ENCODE assay signal across 7 cellular contexts in the genomic region with DNA sequence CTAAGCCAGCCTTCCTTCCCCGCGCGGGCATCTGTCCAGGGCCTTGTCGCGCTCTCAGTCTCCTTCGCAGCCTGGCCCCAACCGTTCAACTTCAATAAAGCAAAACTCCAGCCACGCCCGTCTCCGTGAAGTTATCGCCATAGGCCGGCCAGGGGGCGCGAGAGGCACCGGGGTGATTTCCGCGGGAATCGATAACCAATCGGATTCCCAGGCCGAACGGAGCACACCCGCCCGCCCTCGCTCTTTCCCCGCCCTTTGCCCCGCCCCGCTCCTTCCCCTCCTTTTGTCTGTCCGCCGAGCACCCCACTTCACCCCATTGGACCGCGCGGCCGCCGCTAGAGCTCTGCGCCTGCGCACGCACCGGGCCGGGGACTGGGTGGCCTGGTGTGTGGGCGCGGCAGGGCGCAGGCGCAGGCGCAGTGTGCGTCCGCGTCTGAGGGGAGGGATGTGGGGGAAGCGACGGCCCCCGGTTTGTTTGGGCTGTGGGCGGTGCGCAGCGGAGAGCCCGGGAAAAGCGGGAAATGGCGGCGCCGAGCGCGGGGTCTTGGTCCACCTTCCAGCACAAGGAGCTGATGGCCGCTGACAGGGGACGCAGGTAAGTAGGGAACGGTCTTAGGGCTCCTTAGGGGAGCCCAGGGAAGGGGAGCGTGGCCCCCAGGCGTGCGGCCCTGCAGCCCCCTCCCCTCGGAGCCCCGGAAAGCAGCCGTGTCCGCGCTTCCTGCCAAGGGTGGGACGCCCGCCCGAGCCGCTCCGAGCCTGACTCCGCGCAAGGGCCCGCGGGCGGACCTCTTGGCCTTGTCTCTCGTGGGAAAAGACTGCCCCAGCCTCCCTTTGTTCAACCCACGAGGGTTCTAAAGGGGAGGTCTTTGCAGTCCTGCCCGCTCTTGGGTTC. TPM values are rescaled to one million over a fixed set of nuclear protein-coding genes. Genes with fewer than 3 reads are reported as not detected.
DNase-seq lines count a peak whose midpoint lies in the region; ATAC-seq and TF ChIP-seq lines count a peak whose summit lies in the region.

Gene CASP2, plus strand, starts transcription at position 417 of the 892 bp plus-strand sequence. Its CDS starts 105 bp downstream, at position 522.

- peak; percentile 84 for ATAC-seq in GM18517 (IDR thresholded peaks at IDR 0.05; ENCODE audit: unreplicated experiment)
- ATAC-seq in HG03039 (IDR thresholded peaks at IDR 0.05; ENCODE audit: unreplicated experiment), result peak; percentile 89

- H3K9me2 ChIP-seq in hepatocyte (replicated peaks; ENCODE audit: insufficient read depth), result no peaks in the 10 kb centered on the region

- DNase-seq in NCI-H2081 (lab: John Stamatoyannopoulos, UW) (peak; percentile 97), T-helper 9 cell (peak; percentile 99), astrocyte of the hippocampus (ENCODE audit: low read depth, low spot score) (peak; percentile 99), hepatocyte (ENCODE audit: low spot score) (peak; percentile 99), retina (peak; percentile 98)

- H4K20me1 ChIP-seq in hepatocyte (ENCODE audit: insufficient read depth, poor library complexity, severe bottlenecking), result peaks cover 8% of the 10 kb centered on the region

- H3K9me3 ChIP-seq in hepatocyte (ENCODE audit: low read depth), result no peaks in the 10 kb centered on the region

- peak within 1 kb of the TSS; percentile 90 for H3K4me3 ChIP-seq in hepatocyte

- no peaks in the 10 kb centered on the region for H3K27me3 ChIP-seq in hepatocyte

- H3K4me1 ChIP-seq in hepatocyte (ENCODE audit: insufficient read depth), result peaks cover 26% of the 10 kb centered on the region

- peak; percentile 36 for TF ChIP-seq CTCF in hepatocyte (IDR thresholded peaks at IDR 0.05; ENCODE audit: poor library complexity)

- peak within 1 kb of the TSS; percentile 87 for H3K27ac ChIP-seq in hepatocyte

- H3K4me2 ChIP-seq in hepatocyte, result peak within 1 kb of the TSS; percentile 88

- peaks cover 43% of the 10 kb centered on the region for H3K79me2 ChIP-seq in hepatocyte

- no peaks in the 10 kb centered on the region for H3K36me3 ChIP-seq in hepatocyte (replicated peaks; ENCODE audit: insufficient read depth, low read depth)

- H2AFZ ChIP-seq in hepatocyte, result peak within 1 kb of the TSS; percentile 76

- WGBS in hepatocyte (ENCODE audit: low lambda C conversion rate, missing lambda C conversion rate), result 2% methylated on average over 59 of the region's 84 CpGs

RNA-seq across cellular contexts. Expression of gene CASP2, which starts in this region (rescaled TPM):
- total RNA-seq in hepatocyte, result 11.9 and 13.6 TPM in 2 replicates
- polyA plus RNA-seq in hepatocyte, result 8.5 and 10.6 TPM in 2 replicates

Comparison
In these comparisons a context has a peak if more than half of its experiments do, and no peak if none do; other contexts are left out.
1. Peak in every context shown above with its lines: DNase-seq, ATAC-seq, H3K4me3 ChIP-seq and H3K27ac ChIP-seq.